8 cellular contexts compared by ENCODE assay signal in the genomic region with DNA sequence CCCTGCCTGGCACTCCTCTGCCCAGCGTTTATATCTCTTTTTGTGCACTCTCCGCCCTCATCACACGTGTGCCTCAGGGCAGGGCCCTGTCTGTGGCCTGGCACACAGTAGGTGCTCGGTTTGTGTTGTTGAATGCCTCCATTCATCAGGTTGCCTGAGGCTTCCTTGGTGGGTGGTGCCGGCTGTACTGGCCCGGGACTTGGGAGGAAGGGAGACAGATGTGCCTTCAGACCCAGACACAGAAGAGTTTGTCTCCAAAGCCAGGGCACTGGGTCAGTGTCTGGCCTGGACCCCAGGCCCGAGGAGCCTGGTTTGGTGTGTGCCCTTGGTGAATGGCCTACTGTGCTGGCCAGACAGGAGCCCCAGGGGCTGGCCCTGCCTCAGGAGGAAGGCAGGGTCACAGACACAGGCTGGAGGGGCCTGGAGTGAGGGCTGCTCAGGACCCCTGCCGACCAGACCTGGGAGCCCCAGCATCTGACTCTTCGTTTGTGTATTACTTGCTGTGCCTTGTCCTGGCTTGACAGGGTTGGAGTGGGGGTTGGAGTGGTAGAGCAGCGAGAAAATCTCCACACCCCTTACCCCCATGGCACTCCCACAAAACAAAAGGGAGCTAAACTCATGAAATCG.
DNase-seq lines count a peak whose midpoint lies in the region; ATAC-seq lines count a peak whose summit lies in the region.

No MANE protein-coding gene starts in this region.

- in situ Hi-C loops in G401 (cut with HindIII; ENCODE audit: low sequenced_read_pairs), result no loop called here

- CTCF ChIA-PET in activated CD4-positive, alpha-beta memory T cell treated with anti-CD3 and anti-CD28 coated beads for 36 hours (lab: Charles Lee), result interaction anchor here (0.8 kb wide), 1 partner anchor 97 kb away, joined by 5 read pairs; no protein-coding TSS in a partner anchor

- no peaks in the 10 kb centered on the region for H3K36me3 Mint-ChIP-seq in activated CD4-positive, alpha-beta memory T cell treated with anti-CD3 and anti-CD28 coated beads for 36 hours

- no peaks in the 10 kb centered on the region for H3K27me3 ChIP-seq in skeletal muscle satellite cell (ENCODE audit: control insufficient read depth, insufficient read depth, low read length)

- H3K4me3 ChIP-seq in skeletal muscle satellite cell (ENCODE audit: low read length), result peak overlapping the region; percentile 78

- peaks cover 29% of the 10 kb centered on the region for H3K4me1 ChIP-seq in skeletal muscle satellite cell (ENCODE audit: control insufficient read depth, insufficient read depth, low read length)

- peak overlapping the region; percentile 89 for H3K4me2 ChIP-seq in skeletal muscle satellite cell (ENCODE audit: low read length)

- no peaks in the 10 kb centered on the region for H3K9me3 ChIP-seq in skeletal muscle satellite cell (replicated peaks; ENCODE audit: low read length)

- no peaks in the 10 kb centered on the region for H3K36me3 ChIP-seq in skeletal muscle satellite cell (ENCODE audit: insufficient read depth, low read length)

- POLR2A ChIA-PET in activated CD4-positive, alpha-beta memory T cell treated with anti-CD3 and anti-CD28 coated beads for 36 hours (lab: Charles Lee), result no interaction called here

- no peaks in the 10 kb centered on the region for H3K27me3 Mint-ChIP-seq in activated CD4-positive, alpha-beta memory T cell treated with anti-CD3 and anti-CD28 coated beads for 36 hours

- DNase-seq in activated CD4-positive, alpha-beta memory T cell treated with anti-CD3 and anti-CD28 coated beads for 36 hours, result no peak
- peak in 30 of 42 donors; percentile 44 to 86 (median 65) for DNase-seq in head of caudate nucleus
- DNase-seq in amniotic stem cell (lab: John Stamatoyannopoulos, UW), result no peak
- DNase-seq in G401 (ENCODE audit: low spot score), result no peak

- intact Hi-C loops in activated CD4-positive, alpha-beta memory T cell treated with anti-CD3 and anti-CD28 coated beads for 36 hours (cut with micrococcal nuclease), result loop anchor here (1.0 to 10.0 kb wide), 5 partner anchors 70 to 282 kb away; a partner anchor contains a TSS
- intact Hi-C loops in head of caudate nucleus (cut with DNase I), result no loop called here

- peaks cover 45% of the 10 kb centered on the region for H3K4me1 Mint-ChIP-seq in activated CD4-positive, alpha-beta memory T cell treated with anti-CD3 and anti-CD28 coated beads for 36 hours (ENCODE audit: low read depth)

- H3K9me3 Mint-ChIP-seq in activated CD4-positive, alpha-beta memory T cell treated with anti-CD3 and anti-CD28 coated beads for 36 hours, result no peaks in the 10 kb centered on the region

- H3K27ac Mint-ChIP-seq in activated CD4-positive, alpha-beta memory T cell treated with anti-CD3 and anti-CD28 coated beads for 36 hours, result peak overlapping the region; percentile 90

- H3K9ac ChIP-seq in skeletal muscle satellite cell (ENCODE audit: low read depth, low read length), result peak overlapping the region; percentile 80

- ATAC-seq in GM21528 (IDR thresholded peaks at IDR 0.05; ENCODE audit: low FRiP score, unreplicated experiment) (peak; percentile 0), HG03460 (IDR thresholded peaks at IDR 0.05; ENCODE audit: unreplicated experiment) (no peak), HG03097 (IDR thresholded peaks at IDR 0.05; ENCODE audit: low FRiP score, unreplicated experiment) (no peak)

- peak overlapping the region; percentile 96 for H3K4me3 Mint-ChIP-seq in activated CD4-positive, alpha-beta memory T cell treated with anti-CD3 and anti-CD28 coated beads for 36 hours

Comparison
In these comparisons a context has a peak if more than half of its experiments do, and no peak if none do; other contexts are left out.
1. DNase-seq: peak in head of caudate nucleus (30 of 42); none in activated CD4-positive, alpha-beta memory T cell treated with anti-CD3 and anti-CD28 coated beads for 36 hours (single experiment), amniotic stem cell (single experiment) and G401 (single experiment).